ENCODE assay signal across 12 cellular contexts in the genomic region with DNA sequence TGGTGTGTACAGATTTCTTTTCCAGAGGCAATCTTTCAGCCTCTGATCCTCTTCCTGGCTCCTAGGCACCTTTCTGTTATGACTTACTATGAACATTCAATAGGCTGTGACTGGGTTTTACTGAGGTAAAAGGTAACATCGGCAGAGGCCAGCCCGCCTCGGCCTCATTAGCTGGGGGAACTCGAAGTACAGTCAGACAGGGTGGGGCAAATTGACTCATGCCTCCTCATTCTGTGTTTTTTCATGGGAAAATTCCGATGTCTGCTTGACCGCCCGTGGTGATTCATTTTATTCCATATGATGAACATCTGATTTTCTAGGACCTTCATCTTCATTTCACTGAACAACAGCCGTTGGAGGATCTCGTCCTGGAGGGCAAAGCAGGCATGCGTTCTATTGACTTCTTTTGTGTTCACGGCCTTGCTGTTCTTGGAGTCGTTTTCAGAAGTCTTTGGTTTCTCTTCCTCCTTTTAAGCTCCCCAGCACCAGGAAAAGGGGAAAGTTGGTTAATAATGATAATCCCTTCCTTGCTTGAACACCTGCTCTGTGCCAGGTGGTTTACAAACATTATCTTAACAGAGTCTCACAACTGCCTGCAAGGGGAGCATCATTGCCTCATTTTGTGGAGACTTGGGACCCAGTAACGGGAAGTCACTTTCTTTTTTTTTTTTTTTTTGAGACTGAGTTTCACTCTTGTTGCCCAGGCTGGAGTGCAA. TPM values are rescaled to one million over a fixed set of nuclear protein-coding genes. Genes with fewer than 3 reads are reported as not detected.
DNase-seq lines count a peak whose midpoint lies in the region; ATAC-seq and TF ChIP-seq lines count a peak whose summit lies in the region.
"Had no signal": no experiment of that assay in that cellular context is flagged by ENCODE, and none has a peak within 500 bp of the region (broad histone marks: within the 10 kb centered on the region; RNA-seq: fewer than 3 reads in every experiment).

No MANE protein-coding gene starts in this region.

- WGBS in mesendoderm (ENCODE audit: extremely low coverage, insufficient coverage, low lambda C conversion rate) = no CpG with 5 or more reads among the region's 13 CpGs

- H3K4me3 ChIP-seq in fibroblast of lung (replicated peaks in 1 of 4; ENCODE audit: control extremely low read depth in 1 of 4, insufficient read depth in 1 of 4, low read depth in 3 of 4, low read length in 4 of 4) (no peak overlapping the region), upper lobe of right lung (no peak overlapping the region), mesendoderm (ENCODE audit: low read length) (no peak overlapping the region)
- H3K4me3 ChIP-seq: testis had no signal

- no peak overlapping the region for H2AK5ac ChIP-seq in mesendoderm (ENCODE audit: low read length)

- no peak overlapping the region for H2AFZ ChIP-seq in fibroblast of lung (ENCODE audit: low read length)

- H3K27ac ChIP-seq in RWPE1 (peak overlapping the region; percentile 94), fibroblast of lung (ENCODE audit: insufficient read depth, low read length) (no peak overlapping the region), upper lobe of right lung (no peak overlapping the region), mesendoderm (ENCODE audit: low read depth, low read length) (no peak overlapping the region)
- H3K27ac ChIP-seq: testis had no signal

- CTCF ChIA-PET in RWPE1 (lab: Yijun Ruan, JAX) = no interaction called here

- no peak overlapping the region for H4K5ac ChIP-seq in mesendoderm (ENCODE audit: low read length)

- DNase-seq in NCI-H82 (lab: John Stamatoyannopoulos, UW) = peak; percentile 33
- DNase-seq in NCI-H82 treated with DMSO at 0.1 percent for 48 hours (lab: John Stamatoyannopoulos, UW; ENCODE audit: unreplicated experiment) = no peak
- DNase-seq in RWPE1 (ENCODE audit: low spot score) = peak; percentile 91
- DNase-seq in fibroblast of lung (ENCODE audit: low read depth in 2 of 2) = peak; percentile 45 to 93
- DNase-seq in upper lobe of right lung = no peak
- DNase-seq in mesendoderm = no peak
- no peak for DNase-seq in inferior parietal cortex (ENCODE audit: extremely low spot score)
- DNase-seq: NCI-H69; stimulated activated CD4-positive, alpha-beta T cell treated with anti-CD3 and anti-CD28 coated beads, Interleukin-4, amount 100 ng/mL, for 24 hours; testis had no signal

- no peak overlapping the region for H3K23ac ChIP-seq in mesendoderm (ENCODE audit: low read length)

- H4K8ac ChIP-seq in mesendoderm (ENCODE audit: low read depth, low read length) = no peak overlapping the region

- H3K4me1 ChIP-seq in fibroblast of lung (ENCODE audit: control insufficient read depth, extremely low read depth, insufficient read depth, low read length) = no peaks in the 10 kb centered on the region
- H3K4me1 ChIP-seq in upper lobe of right lung = no peaks in the 10 kb centered on the region
- H3K4me1 ChIP-seq in mesendoderm (ENCODE audit: control insufficient read depth, low read depth, low read length) = no peaks in the 10 kb centered on the region
- H3K4me1 ChIP-seq: testis had no signal

- H3K4me2 ChIP-seq in fibroblast of lung (ENCODE audit: extremely low read depth, insufficient read depth, low read length) = no peak overlapping the region
- H3K4me2 ChIP-seq in mesendoderm (ENCODE audit: low read length) = no peak overlapping the region

- POLR2A ChIA-PET in RWPE1 (lab: Yijun Ruan, JAX; ENCODE audit: low non-redundant PET) = interaction anchor here (0.6 kb wide), 2 partner anchors 474 to 1756 kb away, joined by 7 to 11 read pairs; no protein-coding TSS in a partner anchor

- H3K79me2 ChIP-seq in fibroblast of lung (ENCODE audit: control insufficient read depth, insufficient read depth, low read length) (no peaks in the 10 kb centered on the region), mesendoderm (ENCODE audit: control insufficient read depth, insufficient read depth, low read length) (no peaks in the 10 kb centered on the region)

- no peak overlapping the region for H3K56ac ChIP-seq in mesendoderm (ENCODE audit: low read length)

- no peaks in the 10 kb centered on the region for H3K79me1 ChIP-seq in mesendoderm (ENCODE audit: low read length)

- H2BK120ac ChIP-seq in mesendoderm (ENCODE audit: low read depth, low read length) = no peak overlapping the region

- H3K18ac ChIP-seq in mesendoderm (ENCODE audit: low read length) = no peak overlapping the region

- intact Hi-C loops in upper lobe of right lung (cut with DNase I) = no loop called here

- no peak overlapping the region for H3K4ac ChIP-seq in mesendoderm (ENCODE audit: low read depth, low read length)

- no peak overlapping the region for H3K9ac ChIP-seq in fibroblast of lung (ENCODE audit: insufficient read depth, low read length)
- no peak overlapping the region for H3K9ac ChIP-seq in mesendoderm (ENCODE audit: low read length)

- no peaks in the 10 kb centered on the region for H3K9me3 ChIP-seq in fibroblast of lung (ENCODE audit: control insufficient read depth, insufficient read depth, low read depth, low read length)
- no peaks in the 10 kb centered on the region for H3K9me3 ChIP-seq in upper lobe of right lung
- H3K9me3 ChIP-seq: testis had no signal

- H3K36me3 ChIP-seq in fibroblast of lung (ENCODE audit: control insufficient read depth, insufficient read depth, low read length) = no peaks in the 10 kb centered on the region
- no peaks in the 10 kb centered on the region for H3K36me3 ChIP-seq in upper lobe of right lung
- H3K36me3 ChIP-seq in mesendoderm (ENCODE audit: control insufficient read depth, insufficient read depth, low read length) = no peaks in the 10 kb centered on the region

- H4K20me1 ChIP-seq in fibroblast of lung (ENCODE audit: control insufficient read depth, extremely low read depth, insufficient read depth, low read length) = no peaks in the 10 kb centered on the region

- H2BK15ac ChIP-seq in mesendoderm (replicated peaks; ENCODE audit: low read depth) = no peak overlapping the region

- no peak overlapping the region for H2BK5ac ChIP-seq in mesendoderm (ENCODE audit: low read length)

- TF ChIP-seq CTCF in RWPE1 (conservative IDR thresholded peaks at IDR 0.05; ENCODE audit: low read depth) (no peak), fibroblast of lung (conservative IDR thresholded peaks at IDR 0.05 in 1 of 2, IDR thresholded peaks at IDR 0.05 in 1 of 2; ENCODE audit: low read depth in 1 of 2, low read length in 2 of 2) (no peak), upper lobe of right lung (IDR thresholded peaks at IDR 0.05) (no peak)

- H3K27me3 ChIP-seq in fibroblast of lung (ENCODE audit: control insufficient read depth, insufficient read depth, low read length) = no peaks in the 10 kb centered on the region
- H3K27me3 ChIP-seq in upper lobe of right lung = no peaks in the 10 kb centered on the region
- H3K27me3 ChIP-seq in mesendoderm (ENCODE audit: insufficient read depth, low read length, poor library complexity) = no peaks in the 10 kb centered on the region
- H3K27me3 ChIP-seq: testis had no signal

- ATAC-seq in upper lobe of right lung (peak; percentile 49), HG02970 (IDR thresholded peaks at IDR 0.05; ENCODE audit: low FRiP score, unreplicated experiment) (no peak)
- ATAC-seq: natural killer cell treated with Interleukin-12 subunit alpha and Interleukin-12 subunit beta and Interleukin-15 and Interleukin-18, amount 100 ng/mL, for 72 hours had no signal

RNA-seq across cellular contexts. Expression of gene TEX46, which starts 4.8 kb away (rescaled TPM):
- total RNA-seq in fibroblast of lung (0.17 TPM in 1 of 2 replicates, not detected in the other), upper lobe of right lung (not detected)
- not detected in 2 replicates for polyA plus RNA-seq in fibroblast of lung
- polyA plus RNA-seq in fibroblast of lung (2012) = not detected in 2 replicates
- not detected in 2 replicates for polyA minus RNA-seq in fibroblast of lung (ENCODE audit: low replicate concordance)
- not detected for polyA plus RNA-seq in mesendoderm (2013, experiment 1 of 2)
- polyA plus RNA-seq in mesendoderm (2013, experiment 2 of 2) = not detected
- total RNA-seq: natural killer cell treated with Interleukin-12 subunit alpha and Interleukin-12 subunit beta and Interleukin-15 and Interleukin-18, amount 100 ng/mL, for 72 hours had no signal

RNA-seq across cellular contexts. Expression of gene KDM1A, which starts 8.4 kb away (rescaled TPM):
- total RNA-seq in fibroblast of lung (72.0 and 79.6 TPM in 2 replicates), upper lobe of right lung (35.8 TPM)
- 72.4 and 80.3 TPM in 2 replicates for polyA plus RNA-seq in fibroblast of lung
- polyA plus RNA-seq in fibroblast of lung (2012) = 48.1 and 53.0 TPM in 2 replicates
- polyA minus RNA-seq in fibroblast of lung (ENCODE audit: low replicate concordance) = 85.5 and 85.7 TPM in 2 replicates
- polyA plus RNA-seq in mesendoderm (2013, experiment 1 of 2) = 151 TPM
- polyA plus RNA-seq in mesendoderm (2013, experiment 2 of 2) = 151 TPM

RNA-seq across cellular contexts. Expression of gene LACTBL1, which starts 38.2 kb away (rescaled TPM):
- not detected in 2 replicates for total RNA-seq in fibroblast of lung
- polyA plus RNA-seq in fibroblast of lung = not detected in 2 replicates
- polyA plus RNA-seq in fibroblast of lung (2012) = not detected in 2 replicates
- not detected in 2 replicates for polyA minus RNA-seq in fibroblast of lung (ENCODE audit: low replicate concordance)
- not detected for total RNA-seq in upper lobe of right lung
- not detected for polyA plus RNA-seq in mesendoderm (2013, experiment 1 of 2)
- not detected for polyA plus RNA-seq in mesendoderm (2013, experiment 2 of 2)
- total RNA-seq: natural killer cell treated with Interleukin-12 subunit alpha and Interleukin-12 subunit beta and Interleukin-15 and Interleukin-18, amount 100 ng/mL, for 72 hours had no signal

Comparison
In these comparisons a context has a peak if more than half of its experiments do, and no peak if none do; other contexts are left out.
1. DNase-seq: peak in NCI-H82 (single experiment), RWPE1 (single experiment) and fibroblast of lung (2 of 2); none in NCI-H82 treated with DMSO at 0.1 percent for 48 hours (single experiment), upper lobe of right lung (single experiment), mesendoderm (single experiment) and inferior parietal cortex (single experiment).